ENCODE assay signal across 2 cellular contexts in genomic region chr7:101868191-101868950, GRCh38.
TF ChIP-seq lines count a peak whose summit lies in the region.

No MANE protein-coding gene starts in this region.

TF ChIP-seq in SK-N-SH treated with all-trans-retinoic acid at 6 μM for 48 hours, 23 proteins besides CTCF, POLR2A, EP300 and RAD21:
- TF ChIP-seq ZNF70 (CRISPR knock-in tag; IDR thresholded peaks at IDR 0.05) (no peak), PATZ1 (CRISPR knock-in tag; IDR thresholded peaks at IDR 0.05; ENCODE audit: borderline replicate concordance) (no peak), ZFP3 (CRISPR knock-in tag; IDR thresholded peaks at IDR 0.05) (no peak), ZNF8 (CRISPR knock-in tag; IDR thresholded peaks at IDR 0.05) (no peak), CSDC2 (CRISPR knock-in tag; IDR thresholded peaks at IDR 0.05) (no peak), ZFP30 (CRISPR knock-in tag; IDR thresholded peaks at IDR 0.05) (no peak), TCF4 (CRISPR knock-in tag; IDR thresholded peaks at IDR 0.05; ENCODE audit: borderline replicate concordance) (no peak), OSR1 (CRISPR knock-in tag; IDR thresholded peaks at IDR 0.05) (no peak), ESRRG (CRISPR knock-in tag; IDR thresholded peaks at IDR 0.05) (no peak)

TF ChIP-seq in SK-N-SH, 30 proteins besides CTCF, POLR2A, EP300 and RAD21:
- no peak for TF ChIP-seq MAX (IDR thresholded peaks at IDR 0.05; ENCODE audit: low read depth)
- no peak for TF ChIP-seq GATA2 (CRISPR knock-in tag; IDR thresholded peaks at IDR 0.05)
- TF ChIP-seq TEAD4 (IDR thresholded peaks at IDR 0.05; ENCODE audit: borderline replicate concordance, insufficient read depth), result no peak
- TF ChIP-seq POLR2AphosphoS5 (IDR thresholded peaks at IDR 0.05; ENCODE audit: low read depth, low read length), result no peak
- no peak for TF ChIP-seq FOSL2 (IDR thresholded peaks at IDR 0.05; ENCODE audit: borderline replicate concordance, low read depth)
- no peak for TF ChIP-seq IRF3 (IDR thresholded peaks at IDR 0.05; ENCODE audit: low read depth, low read length)
- no peak for TF ChIP-seq USF2 (IDR thresholded peaks at IDR 0.05; ENCODE audit: borderline replicate concordance, low read depth, low read length)
- no peak for TF ChIP-seq REST (IDR thresholded peaks at IDR 0.05; ENCODE audit: low read depth, low read length)
- no peak for TF ChIP-seq ZBTB33 (IDR thresholded peaks at IDR 0.05; ENCODE audit: borderline replicate concordance, low read depth)
- no peak for TF ChIP-seq SIN3A (IDR thresholded peaks at IDR 0.05; ENCODE audit: borderline replicate concordance, low read depth, low read length)
- no peak for TF ChIP-seq PBX3 (IDR thresholded peaks at IDR 0.05)
